ENCODE assay signal across 12 cellular contexts in the genomic region with DNA sequence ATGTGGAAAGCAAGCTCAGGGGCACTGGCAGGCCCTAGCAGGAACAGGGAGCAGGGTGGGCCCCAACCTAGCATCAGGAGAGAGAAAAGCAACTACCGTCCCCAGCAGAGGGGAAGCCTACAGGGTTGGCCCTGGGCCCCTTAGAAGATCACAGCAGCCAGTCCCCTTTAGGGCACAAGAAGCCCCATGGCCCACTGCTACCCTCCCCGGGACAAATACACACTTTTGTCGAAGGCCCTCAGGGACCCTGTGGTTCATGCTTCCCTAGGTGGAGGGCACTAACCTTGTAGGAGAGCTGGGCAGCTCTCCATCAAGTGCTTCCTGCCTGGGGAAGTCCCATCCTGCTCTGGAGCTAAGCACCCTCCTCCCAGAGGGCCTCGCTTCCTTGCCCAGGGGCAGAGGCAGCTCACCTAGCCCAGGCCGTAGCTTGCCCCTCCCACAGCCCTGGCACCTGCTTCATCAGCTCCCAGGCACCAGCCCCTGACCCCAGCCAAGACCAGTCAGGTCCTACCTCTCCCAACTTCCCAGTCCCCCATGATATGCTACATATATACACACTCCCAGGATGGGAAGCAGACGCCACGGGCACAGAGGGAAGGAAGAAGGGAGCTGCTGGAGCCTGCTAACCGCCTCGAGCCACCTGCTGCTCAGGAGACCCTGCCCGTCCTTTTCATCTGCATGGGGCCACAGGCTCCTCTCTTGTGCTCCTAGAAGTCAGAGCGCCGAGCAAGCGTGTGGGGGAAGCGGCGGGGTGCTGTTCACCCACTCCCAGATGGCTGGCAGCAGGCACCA. TPM values are rescaled to one million over a fixed set of nuclear protein-coding genes. Genes with fewer than 3 reads are reported as not detected.
DNase-seq lines count a peak whose midpoint lies in the region; ATAC-seq lines count a peak whose summit lies in the region.
"Had no signal": no experiment of that assay in that cellular context is flagged by ENCODE, and none has a peak within 500 bp of the region (broad histone marks: within the 10 kb centered on the region; RNA-seq: fewer than 3 reads in every experiment).

No MANE protein-coding gene starts in this region.

- no peaks in the 10 kb centered on the region for H3K9me3 Mint-ChIP-seq in activated naive CD4-positive, alpha-beta T cell treated with anti-CD3 and anti-CD28 coated beads, Interleukin-2, amount 10 ng/mL, durations not matched to agents 7 days and 5 days
- H3K9me3 Mint-ChIP-seq: CD14-positive monocyte, HFFc6 had no signal

- H3K27ac Mint-ChIP-seq in activated naive CD4-positive, alpha-beta T cell treated with anti-CD3 and anti-CD28 coated beads, Interleukin-2, amount 10 ng/mL, durations not matched to agents 7 days and 5 days: peak overlapping the region; percentile 84
- peak overlapping the region; percentile 93 for H3K27ac Mint-ChIP-seq in T-helper 17 cell
- H3K27ac Mint-ChIP-seq: HFFc6 had no signal

- DNase-seq in activated naive CD4-positive, alpha-beta T cell treated with anti-CD3 and anti-CD28 coated beads, Interleukin-2, amount 10 ng/mL, durations not matched to agents 7 days and 5 days: no peak
- DNase-seq in activated naive CD4-positive, alpha-beta T cell treated with anti-CD3 and anti-CD28 coated beads, Interleukin-2, amount 50 U/mL, for 16 hours: no peak
- DNase-seq in T-helper 17 cell (no peak), substantia nigra (lab: John Stamatoyannopoulos, UW) (no peak), NCI-H1417 (lab: John Stamatoyannopoulos, UW) (no peak), cerebellar nuclear complex (lab: John Stamatoyannopoulos, UW) (no peak), GM19240 (ENCODE audit: insufficient read length, low spot score) (no peak)
- DNase-seq: HFFc6, kidney glomerular epithelial cell, T-helper 9 cell had no signal

- peak overlapping the region; percentile 98 for H3K27ac ChIP-seq in layer of hippocampus (ENCODE audit: low read depth, low read length)
- peak overlapping the region; percentile 100 for H3K27ac ChIP-seq in substantia nigra (ENCODE audit: low read depth, low read length, poor library complexity, severe bottlenecking)

- no peak overlapping the region for H3K4me3 Mint-ChIP-seq in activated naive CD4-positive, alpha-beta T cell treated with anti-CD3 and anti-CD28 coated beads, Interleukin-2, amount 10 ng/mL, durations not matched to agents 7 days and 5 days
- H3K4me3 Mint-ChIP-seq in T-helper 17 cell: peak overlapping the region; percentile 45
- H3K4me3 Mint-ChIP-seq: CD14-positive monocyte, HFFc6 had no signal

- CTCF ChIA-PET in activated naive CD4-positive, alpha-beta T cell treated with anti-CD3 and anti-CD28 coated beads, Interleukin-2, amount 10 ng/mL, durations not matched to agents 7 days and 5 days (lab: Charles Lee): interaction anchor here (1.1 to 2.4 kb wide), 4 partner anchors 10 to 28 kb away, joined by 3 to 14 read pairs (median 4); no protein-coding TSS in a partner anchor

- H3K4me1 Mint-ChIP-seq in activated naive CD4-positive, alpha-beta T cell treated with anti-CD3 and anti-CD28 coated beads, Interleukin-2, amount 10 ng/mL, durations not matched to agents 7 days and 5 days: peaks cover 51% of the 10 kb centered on the region
- peaks cover 46% of the 10 kb centered on the region for H3K4me1 Mint-ChIP-seq in T-helper 17 cell

- peak; percentile 27 for ATAC-seq in T-helper 17 cell

- H3K9me3 ChIP-seq in T-helper 17 cell (ENCODE audit: control insufficient read depth, low read length, poor library complexity, severe bottlenecking): no peaks in the 10 kb centered on the region

- H3K36me3 Mint-ChIP-seq in activated naive CD4-positive, alpha-beta T cell treated with anti-CD3 and anti-CD28 coated beads, Interleukin-2, amount 10 ng/mL, durations not matched to agents 7 days and 5 days: peaks cover 69% of the 10 kb centered on the region
- H3K36me3 Mint-ChIP-seq in T-helper 17 cell (ENCODE audit: low read depth): peaks cover 7% of the 10 kb centered on the region

- no peaks in the 10 kb centered on the region for H3K27me3 ChIP-seq in layer of hippocampus (ENCODE audit: control insufficient read depth, insufficient read depth, low read length)

- H3K27me3 Mint-ChIP-seq in activated naive CD4-positive, alpha-beta T cell treated with anti-CD3 and anti-CD28 coated beads, Interleukin-2, amount 10 ng/mL, durations not matched to agents 7 days and 5 days: peaks cover 10% of the 10 kb centered on the region
- H3K27me3 Mint-ChIP-seq in T-helper 17 cell: no peaks in the 10 kb centered on the region

RNA-seq across cellular contexts. Expression of a gene that starts 20.1 kb away (rescaled TPM):
- total RNA-seq in T-helper 17 cell: 100 to 1,000 TPM; 426 to 485 TPM

RNA-seq across cellular contexts. Expression of a gene that starts 29.9 kb away (rescaled TPM):
- total RNA-seq in T-helper 17 cell: 100 to 1,000 TPM; 220 to 235 TPM

RNA-seq across cellular contexts. Expression of a gene that starts 34.9 kb away (rescaled TPM):
- 100 to 1,000 TPM; 132 to 157 TPM for total RNA-seq in T-helper 17 cell

RNA-seq across cellular contexts. Expression of a gene that starts 53.9 kb away (rescaled TPM):
- total RNA-seq in T-helper 17 cell: 10 to 100 TPM; 56.3 to 63.5 TPM

RNA-seq across cellular contexts. Expression of a gene that starts 58.3 kb away (rescaled TPM):
- total RNA-seq in T-helper 17 cell: 1 to 10 TPM; 5.1 to 7.2 TPM
